In genomic region chr15:59825926-59826325, GRCh38 we compare ENCODE assay signal across 21 cellular contexts.
A peak's percentile ranks its signal among the peaks of the same experiment; 100 is the strongest.
DNase-seq lines count a peak whose midpoint lies in the region; ATAC-seq, FAIRE-seq and TF ChIP-seq lines count a peak whose summit lies in the region.
"Had no signal": no experiment of that assay in that cellular context is flagged by ENCODE, and none has a peak within 500 bp of the region (broad histone marks: within the 10 kb centered on the region; RNA-seq: fewer than 3 reads in every experiment).

No MANE protein-coding gene starts in this region.

- H3K27me3 ChIP-seq in RWPE2 (ENCODE audit: insufficient read depth, poor library complexity, severe bottlenecking) (no peaks in the 10 kb centered on the region), right atrium auricular region (no peaks in the 10 kb centered on the region)

- no peak for TF ChIP-seq RAD21 in A549 (conservative IDR thresholded peaks at IDR 0.05 in 1 of 2, IDR thresholded peaks at IDR 0.05 in 1 of 2)

- no peak for DNase-seq in A549 (ENCODE audit: low read depth in 1 of 2, low spot score in 1 of 2)
- peak; percentile 77 for DNase-seq in M059J (ENCODE audit: low read depth)
- no peak for DNase-seq in RWPE2 (ENCODE audit: low spot score)
- peak; percentile 40 for DNase-seq in epithelial cell of prostate (ENCODE audit: low read depth, low spot score)
- no peak for DNase-seq in kidney tubule cell (ENCODE audit: low spot score)
- no peak for DNase-seq in stimulated activated CD4-positive, alpha-beta T cell treated with anti-CD3 and anti-CD28 coated beads, Interleukin-4, amount 100 ng/mL, for 24 hours
- no peak for DNase-seq in right atrium auricular region (ENCODE audit: low spot score)
- DNase-seq in NCI-H1930 (lab: John Stamatoyannopoulos, UW) = no peak
- DNase-seq: 8988T; Caco-2; GOT3; IMR-90; NCI-H1092 treated with DMSO at 0.1 percent for 48 hours; NCI-H146; NCI-H2081; NCI-H2171 treated with DMSO at 0.1 percent for 48 hours; NCI-H446 treated with DMSO at 0.1 percent for 48 hours; NK-92 treated with Interleukin-12 subunit alpha and Interleukin-12 subunit beta, amount 100 ng/mL, for 24 hours had no signal

- H3K4me3 ChIP-seq in A549 (no peak overlapping the region), RWPE2 (ENCODE audit: severe bottlenecking) (no peak overlapping the region), right atrium auricular region (no peak overlapping the region)

- no peak for TF ChIP-seq EP300 in A549 (IDR thresholded peaks at IDR 0.05)

- CTCF ChIA-PET in A549 (lab: Yijun Ruan, JAX) = no interaction called here

- H3K4me1 ChIP-seq in A549 = no peaks in the 10 kb centered on the region
- H3K4me1 ChIP-seq in RWPE2 (ENCODE audit: insufficient read depth, poor library complexity, severe bottlenecking) = peaks cover 52% of the 10 kb centered on the region
- no peaks in the 10 kb centered on the region for H3K4me1 ChIP-seq in right atrium auricular region

- WGBS in A549 (ENCODE audit: missing lambda C conversion rate) = under 1% methylated on average over 6 of the region's 6 CpGs

- H3K9me3 ChIP-seq in A549 (no peaks in the 10 kb centered on the region), RWPE2 (ENCODE audit: severe bottlenecking) (peaks cover 12% of the 10 kb centered on the region), right atrium auricular region (peaks cover 0 to 16% of the 10 kb centered on the region in 2 donors)
- H3K9me3 ChIP-seq: Caco-2 had no signal

- no peak for TF ChIP-seq CTCF in A549 (IDR thresholded peaks at IDR 0.05)
- TF ChIP-seq CTCF in RWPE2 (IDR thresholded peaks at IDR 0.05; ENCODE audit: poor library complexity, severe bottlenecking) = no peak
- no peak for TF ChIP-seq CTCF in right atrium auricular region (IDR thresholded peaks at IDR 0.05)

- peak; percentile 43 for FAIRE-seq in A549 (lab: Jason Lieb, UNC)
- FAIRE-seq: GM12892, GM18507 had no signal

- H3K36me3 ChIP-seq in RWPE2 (ENCODE audit: low read depth) (0 out of 2 replicates have a peak, but pooled peaks cover 3% of the 10 kb centered on the region), right atrium auricular region (no peaks in the 10 kb centered on the region)

- H3K27ac ChIP-seq in A549 = no peak overlapping the region
- peak overlapping the region; percentile 97 for H3K27ac ChIP-seq in RWPE2 (ENCODE audit: poor library complexity, severe bottlenecking)
- H3K27ac ChIP-seq in epithelial cell of prostate = no peak overlapping the region
- no peak overlapping the region for H3K27ac ChIP-seq in right atrium auricular region

- H3K4me2 ChIP-seq in A549 = no peak overlapping the region

- ATAC-seq in A549 (no peak), RWPE2 (ENCODE audit: low read depth) (peak; percentile 83)
- ATAC-seq: HCT116 had no signal

- no peak for TF ChIP-seq POLR2A in A549 (IDR thresholded peaks at IDR 0.05; ENCODE audit: low read length)

- POLR2A ChIA-PET in A549 (lab: Yijun Ruan, JAX) = no interaction called here

TF ChIP-seq in A549, 52 proteins besides CTCF, POLR2A, EP300 and RAD21:
- no peak for TF ChIP-seq HMGXB4 (CRISPR knock-in tag; IDR thresholded peaks at IDR 0.05; ENCODE audit: borderline replicate concordance)
- no peak for TF ChIP-seq PHF8 (IDR thresholded peaks at IDR 0.05; ENCODE audit: borderline replicate concordance, low read depth)
- TF ChIP-seq ZNF302 (CRISPR knock-in tag; IDR thresholded peaks at IDR 0.05) = no peak
- no peak for TF ChIP-seq ELK1 (IDR thresholded peaks at IDR 0.05; ENCODE audit: low read depth, low read length)
- no peak for TF ChIP-seq HOXA7 (CRISPR knock-in tag; IDR thresholded peaks at IDR 0.05)
- TF ChIP-seq ATOH8 (CRISPR knock-in tag; IDR thresholded peaks at IDR 0.05; ENCODE audit: low read depth) = no peak
- no peak for TF ChIP-seq KDM1A (IDR thresholded peaks at IDR 0.05; ENCODE audit: low read depth)
- TF ChIP-seq RFX5 (IDR thresholded peaks at IDR 0.05) = no peak
- no peak for TF ChIP-seq HOXB5 (CRISPR knock-in tag; IDR thresholded peaks at IDR 0.05)
- TF ChIP-seq SREBF2 (IDR thresholded peaks at IDR 0.05) = no peak
- no peak for TF ChIP-seq ZSCAN20 (CRISPR knock-in tag; IDR thresholded peaks at IDR 0.05)
- no peak for TF ChIP-seq HOXB13 (CRISPR knock-in tag; IDR thresholded peaks at IDR 0.05; ENCODE audit: low read depth)
- TF ChIP-seq BHLHE40 (IDR thresholded peaks at IDR 0.05; ENCODE audit: low read depth, low read length) = no peak
- no peak for TF ChIP-seq EHF (CRISPR knock-in tag; IDR thresholded peaks at IDR 0.05)
- TF ChIP-seq ESRRA (IDR thresholded peaks at IDR 0.05; ENCODE audit: borderline replicate concordance, low read length) = no peak
- TF ChIP-seq NFE2L2 (conservative IDR thresholded peaks at IDR 0.05; ENCODE audit: low read length) = no peak
- TF ChIP-seq FOXS1 (CRISPR knock-in tag; IDR thresholded peaks at IDR 0.05) = no peak
- TF ChIP-seq POLR2AphosphoS2 (conservative IDR thresholded peaks at IDR 0.05; ENCODE audit: low read length) = no peak
- no peak for TF ChIP-seq NPAS2 (CRISPR knock-in tag; IDR thresholded peaks at IDR 0.05; ENCODE audit: borderline replicate concordance)
- TF ChIP-seq MYC (IDR thresholded peaks at IDR 0.05; ENCODE audit: borderline replicate concordance, low read length) = no peak

Comparison
In these comparisons a context has a peak if more than half of its experiments do, and no peak if none do; other contexts are left out.
1. DNase-seq: peak in M059J (single experiment) and epithelial cell of prostate (single experiment); none in A549 (0 of 2), RWPE2 (single experiment), kidney tubule cell (single experiment), stimulated activated CD4-positive, alpha-beta T cell treated with anti-CD3 and anti-CD28 coated beads, Interleukin-4, amount 100 ng/mL, for 24 hours (single experiment), right atrium auricular region (single experiment) and NCI-H1930 (0 of 2).